In the genomic region with DNA sequence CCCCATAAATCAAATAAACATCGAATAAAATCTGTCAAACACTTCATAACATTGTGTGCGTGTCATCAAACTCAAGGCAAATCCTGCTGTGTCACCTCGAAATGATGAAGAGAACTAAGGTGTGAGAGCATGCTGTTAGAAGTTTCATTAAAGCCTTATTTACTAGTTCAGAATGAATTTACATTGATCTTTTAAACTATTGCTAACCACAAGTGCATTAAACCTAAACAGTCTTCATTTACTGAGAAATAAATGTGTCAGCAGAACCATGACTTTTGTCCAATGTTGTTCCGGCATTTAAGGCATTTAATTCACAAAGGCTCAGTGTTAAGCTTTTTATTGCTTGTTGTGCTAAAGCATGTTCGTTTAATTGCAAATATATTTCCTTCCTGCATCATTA, we compare ENCODE assay signal across 1 cellular context.
TF ChIP-seq lines count a peak whose summit lies in the region.

No MANE protein-coding gene starts in this region.

TF ChIP-seq in HEK293, 187 proteins besides CTCF, POLR2A, EP300 and RAD21 (continued from another document and continues in another):
- TF ChIP-seq, protein P1, sequence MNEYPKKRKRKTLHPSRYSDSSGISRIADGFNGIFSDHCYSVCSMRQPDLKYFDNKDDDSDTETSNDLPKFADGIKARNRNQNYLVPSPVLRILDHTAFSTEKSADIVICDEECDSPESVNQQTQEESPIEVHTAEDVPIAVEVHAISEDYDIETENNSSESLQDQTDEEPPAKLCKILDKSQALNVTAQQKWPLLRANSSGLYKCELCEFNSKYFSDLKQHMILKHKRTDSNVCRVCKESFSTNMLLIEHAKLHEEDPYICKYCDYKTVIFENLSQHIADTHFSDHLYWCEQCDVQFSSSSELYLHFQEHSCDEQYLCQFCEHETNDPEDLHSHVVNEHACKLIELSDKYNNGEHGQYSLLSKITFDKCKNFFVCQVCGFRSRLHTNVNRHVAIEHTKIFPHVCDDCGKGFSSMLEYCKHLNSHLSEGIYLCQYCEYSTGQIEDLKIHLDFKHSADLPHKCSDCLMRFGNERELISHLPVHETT (tag by site-specific recombination; IDR thresholded peaks at IDR 0.05) = peak; percentile 89
- no peak for TF ChIP-seq ZNF155 (tag by site-specific recombination; IDR thresholded peaks at IDR 0.05)
- no peak for TF ChIP-seq SETDB1 (IDR thresholded peaks at IDR 0.05; ENCODE audit: insufficient read length, low read length)
- TF ChIP-seq ZNF785 (tag by site-specific recombination; IDR thresholded peaks at IDR 0.05) = no peak
- TF ChIP-seq ZNF302 (tag by site-specific recombination; IDR thresholded peaks at IDR 0.05; ENCODE audit: low read depth) = no peak
- TF ChIP-seq, protein P2, sequence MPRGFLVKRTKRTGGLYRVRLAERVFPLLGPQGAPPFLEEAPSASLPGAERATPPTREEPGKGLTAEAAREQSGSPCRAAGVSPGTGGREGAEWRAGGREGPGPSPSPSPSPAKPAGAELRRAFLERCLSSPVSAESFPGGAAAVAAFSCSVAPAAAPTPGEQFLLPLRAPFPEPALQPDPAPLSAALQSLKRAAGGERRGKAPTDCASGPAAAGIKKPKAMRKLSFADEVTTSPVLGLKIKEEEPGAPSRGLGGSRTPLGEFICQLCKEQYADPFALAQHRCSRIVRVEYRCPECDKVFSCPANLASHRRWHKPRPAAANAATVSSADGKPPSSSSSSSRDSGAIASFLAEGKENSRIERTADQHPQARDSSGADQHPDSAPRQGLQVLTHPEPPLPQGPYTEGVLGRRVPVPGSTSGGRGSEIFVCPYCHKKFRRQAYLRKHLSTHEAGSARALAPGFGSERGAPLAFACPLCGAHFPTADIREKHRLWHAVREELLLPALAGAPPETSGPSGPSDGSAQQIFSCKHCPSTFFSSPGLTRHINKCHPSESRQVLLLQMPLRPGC (tag by site-specific recombination; IDR thresholded peaks at IDR 0.05) = peak; percentile 91
- no peak for TF ChIP-seq ZNF610 (tag by site-specific recombination; IDR thresholded peaks at IDR 0.05; ENCODE audit: borderline replicate concordance)
- TF ChIP-seq BCL11B (tag by site-specific recombination; IDR thresholded peaks at IDR 0.05; ENCODE audit: low read depth) = peak; percentile 40; the same call in 1 of the 2 replicates
- no peak for TF ChIP-seq YY2 (tag by site-specific recombination; IDR thresholded peaks at IDR 0.05)
- TF ChIP-seq, protein P3, sequence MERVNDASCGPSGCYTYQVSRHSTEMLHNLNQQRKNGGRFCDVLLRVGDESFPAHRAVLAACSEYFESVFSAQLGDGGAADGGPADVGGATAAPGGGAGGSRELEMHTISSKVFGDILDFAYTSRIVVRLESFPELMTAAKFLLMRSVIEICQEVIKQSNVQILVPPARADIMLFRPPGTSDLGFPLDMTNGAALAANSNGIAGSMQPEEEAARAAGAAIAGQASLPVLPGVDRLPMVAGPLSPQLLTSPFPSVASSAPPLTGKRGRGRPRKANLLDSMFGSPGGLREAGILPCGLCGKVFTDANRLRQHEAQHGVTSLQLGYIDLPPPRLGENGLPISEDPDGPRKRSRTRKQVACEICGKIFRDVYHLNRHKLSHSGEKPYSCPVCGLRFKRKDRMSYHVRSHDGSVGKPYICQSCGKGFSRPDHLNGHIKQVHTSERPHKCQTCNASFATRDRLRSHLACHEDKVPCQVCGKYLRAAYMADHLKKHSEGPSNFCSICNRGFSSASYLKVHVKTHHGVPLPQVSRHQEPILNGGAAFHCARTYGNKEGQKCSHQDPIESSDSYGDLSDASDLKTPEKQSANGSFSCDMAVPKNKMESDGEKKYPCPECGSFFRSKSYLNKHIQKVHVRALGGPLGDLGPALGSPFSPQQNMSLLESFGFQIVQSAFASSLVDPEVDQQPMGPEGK (tag by site-specific recombination; IDR thresholded peaks at IDR 0.05) = 0 out of 2 replicates have a peak, but pooled peaks have one; percentile 16
- peak; percentile 60 for TF ChIP-seq ZBTB21 (tag by site-specific recombination; IDR thresholded peaks at IDR 0.05)
- peak; percentile 92 for TF ChIP-seq SP7 (tag by site-specific recombination; IDR thresholded peaks at IDR 0.05)
- no peak for TF ChIP-seq ZNF830 (tag by site-specific recombination; IDR thresholded peaks at IDR 0.05; ENCODE audit: low read depth)
- TF ChIP-seq ZNF433 (tag by site-specific recombination; IDR thresholded peaks at IDR 0.05; ENCODE audit: low read depth) = no peak
- no peak for TF ChIP-seq ZNF514 (tag by site-specific recombination; IDR thresholded peaks at IDR 0.05)
- TF ChIP-seq, protein P4, sequence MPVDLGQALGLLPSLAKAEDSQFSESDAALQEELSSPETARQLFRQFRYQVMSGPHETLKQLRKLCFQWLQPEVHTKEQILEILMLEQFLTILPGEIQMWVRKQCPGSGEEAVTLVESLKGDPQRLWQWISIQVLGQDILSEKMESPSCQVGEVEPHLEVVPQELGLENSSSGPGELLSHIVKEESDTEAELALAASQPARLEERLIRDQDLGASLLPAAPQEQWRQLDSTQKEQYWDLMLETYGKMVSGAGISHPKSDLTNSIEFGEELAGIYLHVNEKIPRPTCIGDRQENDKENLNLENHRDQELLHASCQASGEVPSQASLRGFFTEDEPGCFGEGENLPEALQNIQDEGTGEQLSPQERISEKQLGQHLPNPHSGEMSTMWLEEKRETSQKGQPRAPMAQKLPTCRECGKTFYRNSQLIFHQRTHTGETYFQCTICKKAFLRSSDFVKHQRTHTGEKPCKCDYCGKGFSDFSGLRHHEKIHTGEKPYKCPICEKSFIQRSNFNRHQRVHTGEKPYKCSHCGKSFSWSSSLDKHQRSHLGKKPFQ (tag by site-specific recombination; IDR thresholded peaks at IDR 0.05) = no peak; the same call in 1 of the 2 replicates
- TF ChIP-seq ZNF768 (tag by site-specific recombination; IDR thresholded peaks at IDR 0.05) = no peak
- TF ChIP-seq ZNF621 (tag by site-specific recombination; IDR thresholded peaks at IDR 0.05) = peak; percentile 50
- peak; percentile 32; the same call in 1 of the 2 replicates for TF ChIP-seq KLF7 (tag by site-specific recombination; IDR thresholded peaks at IDR 0.05; ENCODE audit: borderline replicate concordance)
- no peak for TF ChIP-seq ZSCAN30 (tag by site-specific recombination; IDR thresholded peaks at IDR 0.05)
- TF ChIP-seq ZNF426 (tag by site-specific recombination; IDR thresholded peaks at IDR 0.05) = 0 out of 2 replicates have a peak, but pooled peaks have one; percentile 5
- TF ChIP-seq, protein P5, sequence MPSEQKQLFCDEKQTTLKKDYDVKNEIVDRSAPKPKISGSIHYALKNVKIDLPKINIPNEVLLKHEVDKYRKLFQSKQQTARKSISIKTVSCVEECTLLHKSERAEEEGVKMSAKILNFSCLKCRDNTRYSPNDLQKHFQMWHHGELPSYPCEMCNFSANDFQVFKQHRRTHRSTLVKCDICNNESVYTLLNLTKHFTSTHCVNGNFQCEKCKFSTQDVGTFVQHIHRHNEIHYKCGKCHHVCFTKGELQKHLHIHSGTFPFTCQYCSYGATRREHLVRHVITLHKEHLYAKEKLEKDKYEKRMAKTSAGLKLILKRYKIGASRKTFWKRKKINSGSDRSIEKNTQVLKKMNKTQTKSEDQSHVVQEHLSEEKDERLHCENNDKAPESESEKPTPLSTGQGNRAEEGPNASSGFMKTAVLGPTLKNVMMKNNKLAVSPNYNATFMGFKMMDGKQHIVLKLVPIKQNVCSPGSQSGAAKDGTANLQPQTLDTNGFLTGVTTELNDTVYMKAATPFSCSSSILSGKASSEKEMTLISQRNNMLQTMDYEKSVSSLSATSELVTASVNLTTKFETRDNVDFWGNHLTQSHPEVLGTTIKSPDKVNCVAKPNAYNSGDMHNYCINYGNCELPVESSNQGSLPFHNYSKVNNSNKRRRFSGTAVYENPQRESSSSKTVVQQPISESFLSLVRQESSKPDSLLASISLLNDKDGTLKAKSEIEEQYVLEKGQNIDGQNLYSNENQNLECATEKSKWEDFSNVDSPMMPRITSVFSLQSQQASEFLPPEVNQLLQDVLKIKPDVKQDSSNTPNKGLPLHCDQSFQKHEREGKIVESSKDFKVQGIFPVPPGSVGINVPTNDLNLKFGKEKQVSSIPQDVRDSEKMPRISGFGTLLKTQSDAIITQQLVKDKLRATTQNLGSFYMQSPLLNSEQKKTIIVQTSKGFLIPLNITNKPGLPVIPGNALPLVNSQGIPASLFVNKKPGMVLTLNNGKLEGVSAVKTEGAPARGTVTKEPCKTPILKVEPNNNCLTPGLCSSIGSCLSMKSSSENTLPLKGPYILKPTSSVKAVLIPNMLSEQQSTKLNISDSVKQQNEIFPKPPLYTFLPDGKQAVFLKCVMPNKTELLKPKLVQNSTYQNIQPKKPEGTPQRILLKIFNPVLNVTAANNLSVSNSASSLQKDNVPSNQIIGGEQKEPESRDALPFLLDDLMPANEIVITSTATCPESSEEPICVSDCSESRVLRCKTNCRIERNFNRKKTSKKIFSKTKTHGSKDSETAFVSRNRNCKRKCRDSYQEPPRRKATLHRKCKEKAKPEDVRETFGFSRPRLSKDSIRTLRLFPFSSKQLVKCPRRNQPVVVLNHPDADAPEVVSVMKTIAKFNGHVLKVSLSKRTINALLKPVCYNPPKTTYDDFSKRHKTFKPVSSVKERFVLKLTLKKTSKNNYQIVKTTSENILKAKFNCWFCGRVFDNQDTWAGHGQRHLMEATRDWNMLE (tag by site-specific recombination; conservative IDR thresholded peaks at IDR 0.05; ENCODE audit: low read depth) = 0 out of 2 replicates have a peak, but pooled peaks have one; percentile 37
- no peak for TF ChIP-seq KLF9 (tag by site-specific recombination; IDR thresholded peaks at IDR 0.05; ENCODE audit: low read depth)
- TF ChIP-seq ZNF76 (tag by site-specific recombination; IDR thresholded peaks at IDR 0.05; ENCODE audit: borderline replicate concordance, low read depth) = peak; percentile 72; the same call in 1 of the 2 replicates
- TF ChIP-seq, protein P6, sequence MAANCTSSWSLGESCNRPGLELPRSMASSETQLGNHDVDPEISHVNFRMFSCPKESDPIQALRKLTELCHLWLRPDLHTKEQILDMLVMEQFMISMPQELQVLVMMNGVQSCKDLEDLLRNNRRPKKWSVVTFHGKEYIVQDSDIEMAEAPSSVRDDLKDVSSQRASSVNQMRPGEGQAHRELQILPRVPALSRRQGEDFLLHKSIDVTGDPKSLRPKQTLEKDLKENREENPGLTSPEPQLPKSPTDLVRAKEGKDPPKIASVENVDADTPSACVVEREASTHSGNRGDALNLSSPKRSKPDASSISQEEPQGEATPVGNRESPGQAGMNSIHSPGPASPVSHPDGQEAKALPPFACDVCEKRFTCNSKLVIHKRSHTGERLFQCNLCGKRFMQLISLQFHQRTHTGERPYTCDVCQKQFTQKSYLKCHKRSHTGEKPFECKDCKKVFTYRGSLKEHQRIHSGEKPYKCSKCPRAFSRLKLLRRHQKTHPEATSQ (tag by site-specific recombination; IDR thresholded peaks at IDR 0.05) = no peak
- peak; percentile 95 for TF ChIP-seq FEZF1 (tag by site-specific recombination; IDR thresholded peaks at IDR 0.05)
- no peak for TF ChIP-seq ZNF510 (tag by site-specific recombination; IDR thresholded peaks at IDR 0.05; ENCODE audit: insufficient replicate concordance)
- no peak for TF ChIP-seq ZFP3 (tag by site-specific recombination; IDR thresholded peaks at IDR 0.05; ENCODE audit: low read depth)
- no peak for TF ChIP-seq ZNF561 (tag by site-specific recombination; IDR thresholded peaks at IDR 0.05; ENCODE audit: borderline replicate concordance)
- no peak for TF ChIP-seq HOXD13 (CRISPR knock-in tag; IDR thresholded peaks at IDR 0.05; ENCODE audit: borderline replicate concordance)
- TF ChIP-seq, protein P7, sequence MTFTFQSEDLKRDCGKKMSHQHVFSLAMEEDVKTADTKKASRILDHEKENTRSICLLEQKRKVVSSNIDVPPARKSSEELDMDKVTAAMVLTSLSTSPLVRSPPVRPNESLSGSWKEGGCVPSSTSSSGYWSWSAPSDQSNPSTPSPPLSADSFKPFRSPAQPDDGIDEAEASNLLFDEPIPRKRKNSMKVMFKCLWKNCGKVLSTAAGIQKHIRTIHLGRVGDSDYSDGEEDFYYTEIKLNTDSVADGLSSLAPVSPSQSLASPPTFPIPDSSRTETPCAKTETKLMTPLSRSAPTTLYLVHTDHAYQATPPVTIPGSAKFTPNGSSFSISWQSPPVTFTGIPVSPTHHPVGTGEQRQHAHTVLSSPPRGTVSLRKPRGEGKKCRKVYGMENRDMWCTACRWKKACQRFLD (tag by site-specific recombination; IDR thresholded peaks at IDR 0.05) = no peak
- no peak for TF ChIP-seq ZNF521 (tag by site-specific recombination; IDR thresholded peaks at IDR 0.05)
- no peak for TF ChIP-seq ZNF626 (tag by site-specific recombination; IDR thresholded peaks at IDR 0.05)
- TF ChIP-seq ZNF2 (tag by site-specific recombination; IDR thresholded peaks at IDR 0.05) = 0 out of 2 replicates have a peak, but pooled peaks have one; percentile 22
- no peak for TF ChIP-seq ZNF292 (tag by site-specific recombination; IDR thresholded peaks at IDR 0.05; ENCODE audit: borderline replicate concordance, low read depth)
- TF ChIP-seq, protein P8, sequence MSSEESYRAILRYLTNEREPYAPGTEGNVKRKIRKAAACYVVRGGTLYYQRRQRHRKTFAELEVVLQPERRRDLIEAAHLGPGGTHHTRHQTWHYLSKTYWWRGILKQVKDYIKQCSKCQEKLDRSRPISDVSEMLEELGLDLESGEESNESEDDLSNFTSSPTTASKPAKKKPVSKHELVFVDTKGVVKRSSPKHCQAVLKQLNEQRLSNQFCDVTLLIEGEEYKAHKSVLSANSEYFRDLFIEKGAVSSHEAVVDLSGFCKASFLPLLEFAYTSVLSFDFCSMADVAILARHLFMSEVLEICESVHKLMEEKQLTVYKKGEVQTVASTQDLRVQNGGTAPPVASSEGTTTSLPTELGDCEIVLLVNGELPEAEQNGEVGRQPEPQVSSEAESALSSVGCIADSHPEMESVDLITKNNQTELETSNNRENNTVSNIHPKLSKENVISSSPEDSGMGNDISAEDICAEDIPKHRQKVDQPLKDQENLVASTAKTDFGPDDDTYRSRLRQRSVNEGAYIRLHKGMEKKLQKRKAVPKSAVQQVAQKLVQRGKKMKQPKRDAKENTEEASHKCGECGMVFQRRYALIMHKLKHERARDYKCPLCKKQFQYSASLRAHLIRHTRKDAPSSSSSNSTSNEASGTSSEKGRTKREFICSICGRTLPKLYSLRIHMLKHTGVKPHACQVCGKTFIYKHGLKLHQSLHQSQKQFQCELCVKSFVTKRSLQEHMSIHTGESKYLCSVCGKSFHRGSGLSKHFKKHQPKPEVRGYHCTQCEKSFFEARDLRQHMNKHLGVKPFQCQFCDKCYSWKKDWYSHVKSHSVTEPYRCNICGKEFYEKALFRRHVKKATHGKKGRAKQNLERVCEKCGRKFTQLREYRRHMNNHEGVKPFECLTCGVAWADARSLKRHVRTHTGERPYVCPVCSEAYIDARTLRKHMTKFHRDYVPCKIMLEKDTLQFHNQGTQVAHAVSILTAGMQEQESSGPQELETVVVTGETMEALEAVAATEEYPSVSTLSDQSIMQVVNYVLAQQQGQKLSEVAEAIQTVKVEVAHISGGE (tag by site-specific recombination; conservative IDR thresholded peaks at IDR 0.05; ENCODE audit: low read depth) = no peak
- TF ChIP-seq IKZF3 (tag by site-specific recombination; IDR thresholded peaks at IDR 0.05) = peak; percentile 75
- no peak for TF ChIP-seq ZNF530 (tag by site-specific recombination; IDR thresholded peaks at IDR 0.05; ENCODE audit: low read depth)
- TF ChIP-seq ZNF670 (tag by site-specific recombination; IDR thresholded peaks at IDR 0.05; ENCODE audit: low read depth) = no peak
- TF ChIP-seq ZNF37A (tag by site-specific recombination; IDR thresholded peaks at IDR 0.05) = no peak
- no peak for TF ChIP-seq ZNF248 (tag by site-specific recombination; IDR thresholded peaks at IDR 0.05)
- no peak for TF ChIP-seq ZNF311 (tag by site-specific recombination; IDR thresholded peaks at IDR 0.05; ENCODE audit: borderline replicate concordance)
